In genomic region chr14:56119221-56119967, GRCh38 we compare ENCODE assay signal across 8 cellular contexts. TPM values are rescaled to one million over a fixed set of nuclear protein-coding genes. Genes with fewer than 3 reads are reported as not detected.
DNase-seq lines count a peak whose midpoint lies in the region; ATAC-seq and TF ChIP-seq lines count a peak whose summit lies in the region.

No MANE protein-coding gene starts in this region.

- H3K4me3 ChIP-seq in Karpas-422 (ENCODE audit: low read length), result peak overlapping the region; percentile 38; the same call in 1 of the 2 replicates

- H4K20me1 ChIP-seq in Karpas-422 (ENCODE audit: insufficient read depth, low read depth, low read length), result peaks cover 6% of the 10 kb centered on the region

- no peaks in the 10 kb centered on the region for H3K9me2 ChIP-seq in Karpas-422 (replicated peaks; ENCODE audit: insufficient read depth, low read length)

- H3K27me3 ChIP-seq in Karpas-422 (ENCODE audit: low read length), result no peaks in the 10 kb centered on the region

- H3K4me2 ChIP-seq in Karpas-422 (ENCODE audit: low read depth, low read length, poor library complexity, severe bottlenecking), result peak overlapping the region; percentile 64

- H3K4me1 ChIP-seq in Karpas-422 (ENCODE audit: low read length), result peaks cover 13% of the 10 kb centered on the region

- no peaks in the 10 kb centered on the region for H3K36me3 ChIP-seq in Karpas-422 (ENCODE audit: insufficient read depth, low read length)

- H3K27ac ChIP-seq in Karpas-422 (ENCODE audit: low read length) (no peak overlapping the region), VCaP (peak overlapping the region; percentile 96), cingulate gyrus (ENCODE audit: low read depth, low read length) (peak overlapping the region; percentile 48)

- H3K9ac ChIP-seq in Karpas-422 (ENCODE audit: low read length), result no peak overlapping the region

- H3K79me2 ChIP-seq in Karpas-422 (ENCODE audit: low read length), result no peaks in the 10 kb centered on the region

- peak; percentile 28 for DNase-seq in stimulated activated CD4-positive, alpha-beta T cell treated with anti-CD3 and anti-CD28 coated beads, Interleukin-12 subunit alpha, Interleukin-12 subunit beta, amount 100 ng/mL, for 4 hours
- DNase-seq in stimulated activated CD4-positive, alpha-beta T cell treated with anti-CD3 and anti-CD28 coated beads, Interleukin-2, amount 100 ng/mL, for 48 hours, result no peak
- DNase-seq in Karpas-422 (no peak), left kidney (ENCODE audit: low read depth, low spot score) (peak; percentile 84)
- DNase-seq in stimulated activated CD4-positive, alpha-beta T cell treated with anti-CD3 and anti-CD28 coated beads, Interleukin-4, amount 100 ng/mL, for 48 hours (ENCODE audit: low read depth in 2 of 2), result peak; percentile 24 to 26

- H2AFZ ChIP-seq in Karpas-422 (ENCODE audit: low read length), result no peak overlapping the region; the same call in 1 of the 2 replicates

- no peak for ATAC-seq in GM18519 (IDR thresholded peaks at IDR 0.05; ENCODE audit: low FRiP score, unreplicated experiment)

- no peaks in the 10 kb centered on the region for H3K9me3 ChIP-seq in Karpas-422 (ENCODE audit: low read length)

- TF ChIP-seq CTCF in VCaP (conservative IDR thresholded peaks at IDR 0.05), result no peak

RNA-seq across cellular contexts. Expression of gene PELI2, which starts 1.2 kb away (rescaled TPM):
- total RNA-seq in Karpas-422 (2014; rRNA removed; shearing (Covaris generic); ENCODE audit: low replicate concordance), result 0.18 and 0.30 TPM in 2 replicates

Comparison
In these comparisons a context has a peak if more than half of its experiments do, and no peak if none do; other contexts are left out.
1. DNase-seq: peak in stimulated activated CD4-positive, alpha-beta T cell treated with anti-CD3 and anti-CD28 coated beads, Interleukin-12 subunit alpha, Interleukin-12 subunit beta, amount 100 ng/mL, for 4 hours (single experiment), left kidney (single experiment) and stimulated activated CD4-positive, alpha-beta T cell treated with anti-CD3 and anti-CD28 coated beads, Interleukin-4, amount 100 ng/mL, for 48 hours (2 of 2); none in stimulated activated CD4-positive, alpha-beta T cell treated with anti-CD3 and anti-CD28 coated beads, Interleukin-2, amount 100 ng/mL, for 48 hours (0 of 2) and Karpas-422 (single experiment).